37 cellular contexts compared by ENCODE assay signal in genomic region chr6:120935007-120935406, GRCh38.
"Had no signal": no experiment of that assay in that cellular context is flagged by ENCODE, and none has a peak within 500 bp of the region (broad histone marks: within the 10 kb centered on the region; RNA-seq: fewer than 3 reads in every experiment).

No MANE protein-coding gene starts in this region.

- H3K27ac Mint-ChIP-seq: activated CD4-positive, alpha-beta memory T cell treated with anti-CD3 and anti-CD28 coated beads for 36 hours; activated CD4-positive, alpha-beta T cell treated with anti-CD3 and anti-CD28 coated beads for 36 hours; activated CD4-positive, alpha-beta T cell treated with anti-CD3 and anti-CD28 coated beads, Interleukin-2, amount 10 ng/mL, durations not matched to agents 24 days and 14 days; activated CD8-positive, alpha-beta memory T cell treated with anti-CD3 and anti-CD28 coated beads, Interleukin-2, amount 10 ng/mL, durations not matched to agents 7 days and 5 days; activated CD8-positive, alpha-beta T cell treated with anti-CD3 and anti-CD28 coated beads, Interleukin-2, amount 10 ng/mL, durations not matched to agents 7 days and 5 days; activated naive CD4-positive, alpha-beta T cell treated with anti-CD3 and anti-CD28 coated beads for 36 hours; activated naive CD4-positive, alpha-beta T cell treated with anti-CD3 and anti-CD28 coated beads, Interleukin-2, amount 50 U/mL, for 24 hours; activated naive CD8-positive, alpha-beta T cell treated with anti-CD3 and anti-CD28 coated beads for 36 hours; activated naive CD8-positive, alpha-beta T cell treated with anti-CD3 and anti-CD28 coated beads, Interleukin-2, amount 50 U/mL, for 24 hours; activated T-helper 1 cell treated with anti-CD3 and anti-CD28 coated beads, Interleukin-12 subunit alpha, Interleukin-12 subunit beta, Interleukin-2, Interleukin-4 antibody, amounts not matched to agents 30 ng/mL and 10 ng/mL and 1 ng/mL, durations not matched to agents 14 hours and 24 hours and 36 hours; activated T-helper 2 cell treated with anti-CD3 and anti-CD28 coated beads, Interferon-gamma antibody, Interleukin-2, Interleukin-4, amounts not matched to agents 10 μg/mL and 5 μg/mL and 100 μg/mL, durations not matched to agents 14 hours and 24 hours and 36 hours; effector memory CD8-positive, alpha-beta T cell; T-helper 17 cell; T-helper 2 cell treated with Interferon-gamma antibody and Interleukin-4, amounts not matched to agents 5 μg/mL and 100 μg/mL, for 36 hours had no signal

- H3K4me3 Mint-ChIP-seq: activated CD4-positive, alpha-beta memory T cell treated with anti-CD3 and anti-CD28 coated beads for 36 hours; activated CD4-positive, alpha-beta T cell treated with anti-CD3 and anti-CD28 coated beads for 36 hours; activated CD4-positive, alpha-beta T cell treated with anti-CD3 and anti-CD28 coated beads, Interleukin-2, amount 10 ng/mL, durations not matched to agents 24 days and 14 days; activated CD8-positive, alpha-beta memory T cell treated with anti-CD3 and anti-CD28 coated beads, Interleukin-2, amount 10 ng/mL, durations not matched to agents 7 days and 5 days; activated CD8-positive, alpha-beta T cell treated with anti-CD3 and anti-CD28 coated beads, Interleukin-2, amount 10 ng/mL, durations not matched to agents 7 days and 5 days; activated naive CD4-positive, alpha-beta T cell treated with anti-CD3 and anti-CD28 coated beads for 36 hours; activated naive CD4-positive, alpha-beta T cell treated with anti-CD3 and anti-CD28 coated beads, Interleukin-2, amount 50 U/mL, for 24 hours; activated naive CD8-positive, alpha-beta T cell treated with anti-CD3 and anti-CD28 coated beads for 36 hours; activated naive CD8-positive, alpha-beta T cell treated with anti-CD3 and anti-CD28 coated beads, Interleukin-2, amount 50 U/mL, for 24 hours; activated T-helper 1 cell treated with anti-CD3 and anti-CD28 coated beads, Interleukin-12 subunit alpha, Interleukin-12 subunit beta, Interleukin-2, Interleukin-4 antibody, amounts not matched to agents 30 ng/mL and 10 ng/mL and 1 ng/mL, durations not matched to agents 14 hours and 24 hours and 36 hours; effector memory CD8-positive, alpha-beta T cell; T-helper 17 cell; T-helper 2 cell treated with Interferon-gamma antibody and Interleukin-4, amounts not matched to agents 5 μg/mL and 100 μg/mL, for 36 hours had no signal

- H3K36me3 Mint-ChIP-seq: activated CD4-positive, alpha-beta memory T cell treated with anti-CD3 and anti-CD28 coated beads for 36 hours; activated CD8-positive, alpha-beta memory T cell treated with anti-CD3 and anti-CD28 coated beads, Interleukin-2, amount 10 ng/mL, durations not matched to agents 7 days and 5 days; activated naive CD4-positive, alpha-beta T cell treated with anti-CD3 and anti-CD28 coated beads, Interleukin-2, amount 50 U/mL, for 24 hours; activated naive CD8-positive, alpha-beta T cell treated with anti-CD3 and anti-CD28 coated beads for 36 hours had no signal

- ATAC-seq: activated CD4-positive, alpha-beta T cell treated with anti-CD3 and anti-CD28 coated beads for 36 hours; activated CD8-positive, alpha-beta memory T cell treated with anti-CD3 and anti-CD28 coated beads, Interleukin-2, amount 10 ng/mL, durations not matched to agents 7 days and 5 days; activated CD8-positive, alpha-beta T cell treated with anti-CD3 and anti-CD28 coated beads, Interleukin-2, amount 10 ng/mL, durations not matched to agents 7 days and 5 days; activated naive CD8-positive, alpha-beta T cell treated with anti-CD3 and anti-CD28 coated beads, Interleukin-2, amount 50 U/mL, for 24 hours; body of pancreas; effector memory CD8-positive, alpha-beta T cell; foreskin keratinocyte; gastrocnemius medialis; heart left ventricle; T-helper 17 cell had no signal

- H3K27me3 ChIP-seq: adrenal gland, body of pancreas, esophagus muscularis mucosa, foreskin keratinocyte, gastrocnemius medialis had no signal

- H3K27me3 Mint-ChIP-seq: activated CD4-positive, alpha-beta memory T cell treated with anti-CD3 and anti-CD28 coated beads for 36 hours; activated CD4-positive, alpha-beta T cell treated with anti-CD3 and anti-CD28 coated beads for 36 hours; activated CD4-positive, alpha-beta T cell treated with anti-CD3 and anti-CD28 coated beads, Interleukin-2, amount 10 ng/mL, durations not matched to agents 24 days and 14 days; activated naive CD4-positive, alpha-beta T cell treated with anti-CD3 and anti-CD28 coated beads, Interleukin-2, amount 50 U/mL, for 24 hours; activated naive CD8-positive, alpha-beta T cell treated with anti-CD3 and anti-CD28 coated beads, Interleukin-2, amount 50 U/mL, for 24 hours; effector memory CD8-positive, alpha-beta T cell; T-helper 17 cell had no signal

- H3K36me3 ChIP-seq: adrenal gland, esophagus muscularis mucosa, gastrocnemius medialis, heart left ventricle, WERI-Rb-1 had no signal

- H3K9me3 Mint-ChIP-seq: activated CD4-positive, alpha-beta memory T cell treated with anti-CD3 and anti-CD28 coated beads for 36 hours; activated CD4-positive, alpha-beta T cell treated with anti-CD3 and anti-CD28 coated beads, Interleukin-2, amount 10 ng/mL, durations not matched to agents 24 days and 14 days; activated naive CD4-positive, alpha-beta T cell treated with anti-CD3 and anti-CD28 coated beads for 36 hours; activated naive CD4-positive, alpha-beta T cell treated with anti-CD3 and anti-CD28 coated beads, Interleukin-2, amount 50 U/mL, for 24 hours; activated naive CD8-positive, alpha-beta T cell treated with anti-CD3 and anti-CD28 coated beads for 36 hours; activated naive CD8-positive, alpha-beta T cell treated with anti-CD3 and anti-CD28 coated beads, Interleukin-2, amount 50 U/mL, for 24 hours; activated T-helper 1 cell treated with anti-CD3 and anti-CD28 coated beads, Interleukin-12 subunit alpha, Interleukin-12 subunit beta, Interleukin-2, Interleukin-4 antibody, amounts not matched to agents 30 ng/mL and 10 ng/mL and 1 ng/mL, durations not matched to agents 14 hours and 24 hours and 36 hours; activated T-helper 2 cell treated with anti-CD3 and anti-CD28 coated beads, Interferon-gamma antibody, Interleukin-2, Interleukin-4, amounts not matched to agents 10 μg/mL and 5 μg/mL and 100 μg/mL, durations not matched to agents 14 hours and 24 hours and 36 hours; effector memory CD8-positive, alpha-beta T cell; T-helper 2 cell treated with Interferon-gamma antibody and Interleukin-4, amounts not matched to agents 5 μg/mL and 100 μg/mL, for 36 hours had no signal

- H3K4me3 ChIP-seq: adrenal gland, body of pancreas, esophagus muscularis mucosa, gastrocnemius medialis, heart left ventricle had no signal

- H3K4me1 Mint-ChIP-seq: activated CD4-positive, alpha-beta T cell treated with anti-CD3 and anti-CD28 coated beads for 36 hours; activated CD4-positive, alpha-beta T cell treated with anti-CD3 and anti-CD28 coated beads, Interleukin-2, amount 10 ng/mL, durations not matched to agents 24 days and 14 days; activated CD8-positive, alpha-beta memory T cell treated with anti-CD3 and anti-CD28 coated beads, Interleukin-2, amount 10 ng/mL, durations not matched to agents 7 days and 5 days; activated naive CD4-positive, alpha-beta T cell treated with anti-CD3 and anti-CD28 coated beads, Interleukin-2, amount 50 U/mL, for 24 hours; activated naive CD8-positive, alpha-beta T cell treated with anti-CD3 and anti-CD28 coated beads for 36 hours; activated naive CD8-positive, alpha-beta T cell treated with anti-CD3 and anti-CD28 coated beads, Interleukin-2, amount 50 U/mL, for 24 hours; T-helper 17 cell had no signal

- FAIRE-seq: colon had no signal

- DNase-seq: activated CD4-positive, alpha-beta memory T cell treated with anti-CD3 and anti-CD28 coated beads for 36 hours; activated CD4-positive, alpha-beta T cell treated with anti-CD3 and anti-CD28 coated beads for 36 hours; activated CD4-positive, alpha-beta T cell treated with anti-CD3 and anti-CD28 coated beads, Interleukin-2, amount 10 ng/mL, durations not matched to agents 24 days and 14 days; activated CD4-positive, CD25-positive, alpha-beta regulatory T cell; activated CD4-positive, CD25-positive, alpha-beta regulatory T cell treated with anti-CD3 and anti-CD28 coated beads, Interleukin-2, amount 50 U/mL, for 72 hours; activated CD8-positive, alpha-beta memory T cell treated with anti-CD3 and anti-CD28 coated beads, Interleukin-2, amount 10 ng/mL, durations not matched to agents 7 days and 5 days; activated CD8-positive, alpha-beta memory T cell treated with anti-CD3 and anti-CD28 coated beads, Interleukin-2, amount 50 U/mL, for 4 hours; activated CD8-positive, alpha-beta T cell treated with anti-CD3 and anti-CD28 coated beads, Interleukin-2, amount 10 ng/mL, durations not matched to agents 7 days and 5 days; activated effector memory CD4-positive, alpha-beta T cell treated with anti-CD3 and anti-CD28 coated beads, Interleukin-2, amount 50 U/mL, for 16 hours; activated naive CD4-positive, alpha-beta T cell treated with anti-CD3 and anti-CD28 coated beads for 36 hours; activated naive CD8-positive, alpha-beta T cell treated with anti-CD3 and anti-CD28 coated beads for 36 hours; activated naive CD8-positive, alpha-beta T cell treated with anti-CD3 and anti-CD28 coated beads, Interleukin-2, amount 50 U/mL, for 24 hours; activated T-cell treated with anti-CD3 and anti-CD28 coated beads, Interleukin-2, amount 50 U/mL, for 1 hour; activated T-cell treated with anti-CD3 and anti-CD28 coated beads, Interleukin-2, amount 50 U/mL, for 48 hours; adrenal gland; amygdala; aorta; body of pancreas; caudate nucleus; cortex of kidney; dermis blood vessel endothelial cell; effector CD4-positive, alpha-beta T cell; effector memory CD8-positive, alpha-beta T cell; erythroblast; foreskin keratinocyte; gastrocnemius medialis; glutamatergic neuron; heart left ventricle; T-helper 17 cell; T1000; WERI-Rb-1 had no signal
